In genomic region chr3:156258301-156258700, GRCh38 we compare ENCODE assay signal across 36 cellular contexts.
"Had no signal": no experiment of that assay in that cellular context is flagged by ENCODE, and none has a peak within 500 bp of the region (broad histone marks: within the 10 kb centered on the region; RNA-seq: fewer than 3 reads in every experiment).

No MANE protein-coding gene starts in this region.

- H3K27me3 ChIP-seq: MG63 had no signal

- H3K36me3 ChIP-seq: MG63 had no signal

- H3K4me3 ChIP-seq: MG63 had no signal

- H3K9me3 ChIP-seq: MG63 had no signal

- DNase-seq: Karpas-422, Kasumi-1, MG63, MM.1S, MV-4-11, NCI-H1048, NCI-H1092, NCI-H1092 treated with DMSO at 0.1 percent for 48 hours, NCI-H1105, NCI-H1105 treated with DMSO at 0.1 percent for 48 hours, NCI-H1417, NCI-H1417 treated with DMSO at 0.1 percent for 48 hours, NCI-H1436, NCI-H1436 treated with DMSO at 0.1 percent for 48 hours, NCI-H146, NCI-H1694, NCI-H1694 treated with DMSO at 0.1 percent for 48 hours, NCI-H187, NCI-H187 treated with DMSO at 0.1 percent for 48 hours, NCI-H1930, NCI-H2029, NCI-H2029 treated with DMSO at 0.1 percent for 48 hours, NCI-H2081, NCI-H2081 treated with DMSO at 0.1 percent for 48 hours, NCI-H2107, NCI-H2171, NCI-H2171 treated with DMSO at 0.1 percent for 48 hours, NCI-H2227 treated with DMSO at 0.1 percent for 48 hours, NCI-H226, NCI-H345, NCI-H446, NCI-H446 treated with DMSO at 0.1 percent for 48 hours, NCI-H510A, NCI-H510A treated with DMSO at 0.1 percent for 48 hours, NCI-H524, NCI-H524 treated with DMSO at 0.1 percent for 48 hours had no signal
